In the genomic region with DNA sequence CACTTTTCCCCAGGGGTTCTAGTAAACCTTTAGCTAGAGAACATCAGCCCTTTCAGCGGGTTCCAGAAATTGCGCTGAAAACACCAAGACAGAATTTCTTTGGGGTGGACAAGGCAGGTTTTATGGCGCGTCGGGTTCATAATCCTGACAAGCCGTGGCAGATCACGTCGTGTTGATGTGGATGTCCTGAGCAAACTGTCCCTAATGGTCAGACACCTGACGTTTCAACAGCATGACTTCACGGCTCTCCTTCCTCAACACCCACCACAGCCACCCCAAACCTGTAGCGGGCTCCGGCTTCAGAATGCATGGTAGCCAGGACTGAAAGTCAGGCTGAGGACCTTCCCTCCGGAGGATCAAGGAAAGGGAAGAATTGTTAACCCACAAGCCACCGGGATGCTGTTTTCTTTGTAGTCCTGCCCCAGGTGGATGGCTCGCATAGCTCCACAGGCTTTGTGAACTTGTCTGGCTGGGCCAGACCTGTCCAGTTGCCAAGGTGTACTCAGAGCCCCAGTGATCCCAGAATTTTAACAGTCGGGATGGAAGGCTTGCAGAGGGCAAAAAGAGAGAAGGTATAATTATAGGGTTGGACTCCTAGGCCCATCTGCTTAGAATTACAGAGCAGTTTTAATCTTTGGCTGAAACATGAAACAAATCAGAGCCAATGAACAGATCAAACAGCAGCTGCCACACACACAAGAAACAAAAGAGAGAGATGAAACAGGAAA, we compare ENCODE assay signal across 10 cellular contexts. TPM values are rescaled to one million over a fixed set of nuclear protein-coding genes. Genes with fewer than 3 reads are reported as not detected.
DNase-seq lines count a peak whose midpoint lies in the region; ATAC-seq, FAIRE-seq and TF ChIP-seq lines count a peak whose summit lies in the region.
"Had no signal": no experiment of that assay in that cellular context is flagged by ENCODE, and none has a peak within 500 bp of the region (broad histone marks: within the 10 kb centered on the region; RNA-seq: fewer than 3 reads in every experiment).

No MANE protein-coding gene starts in this region.

- H4K20me1 ChIP-seq in H1 (replicated peaks in 1 of 2; ENCODE audit: control insufficient read depth in 1 of 2, insufficient read depth in 2 of 2, low read length in 2 of 2) = peaks cover 0 to 2% of the 10 kb centered on the region in 2 experiments

- TF ChIP-seq POLR2A in H1 (IDR thresholded peaks at IDR 0.05; ENCODE audit: control extremely low read depth in 1 of 2, low read depth in 2 of 2, low read length in 2 of 2) = no peak

- peaks cover 93% of the 10 kb centered on the region for H3K27me3 ChIP-seq in ACC112 (ENCODE audit: insufficient read depth, low read length)
- H3K27me3 ChIP-seq in H1 (replicated peaks in 1 of 4; ENCODE audit: control insufficient read depth in 3 of 4, extremely low read depth in 1 of 4, insufficient read depth in 3 of 4, low read length in 3 of 4) = peaks cover 5 to 25% (median 19%) of the 10 kb centered on the region in 4 experiments; a peak in 6 of 7 replicates

- no peak overlapping the region for H4K91ac ChIP-seq in H1 (replicated peaks; ENCODE audit: insufficient read length, low read length)

- no peak overlapping the region for H3K9ac ChIP-seq in H1 (replicated peaks in 1 of 4; ENCODE audit: extremely low read depth in 1 of 4, low read depth in 3 of 4, low read length in 3 of 4)

- no peak for TF ChIP-seq RAD21 in H1 (IDR thresholded peaks at IDR 0.05 in 1 of 2, conservative IDR thresholded peaks at IDR 0.05 in 1 of 2; ENCODE audit: low read depth in 2 of 2, low read length in 2 of 2)

- no peak overlapping the region for H3K14ac ChIP-seq in H1 (ENCODE audit: insufficient read length)

- POLR2A ChIA-PET in H1 (lab: Charles Lee; ENCODE audit: partially characterized antibody) = interaction anchor here (0.6 to 1.0 kb wide), 2 partner anchors 13 to 31 kb away, joined by 3 read pairs; no protein-coding TSS in a partner anchor

- 62% methylated on average over 15 of the region's 16 CpGs; no CpG with 5 or more reads in 1 of the 2 experiments for WGBS in H1 (ENCODE audit: extremely low coverage in 1 of 2, insufficient coverage in 1 of 2, insufficient read length in 1 of 2, insufficient replicate concordance in 2 of 2, low coverage in 1 of 2, low lambda C conversion rate in 2 of 2, missing lambda C conversion rate in 1 of 2), 2 experiments

- peaks cover 9% of the 10 kb centered on the region for H3K27me3 Mint-ChIP-seq in neural crest cell (ENCODE audit: low read depth)

- H2AFZ ChIP-seq in ACC112 (ENCODE audit: low read length, unreplicated experiment) (no peak overlapping the region), H1 (ENCODE audit: low read length) (no peak overlapping the region)

- peak overlapping the region; percentile 97 for H3K4me3 Mint-ChIP-seq in neural crest cell
- H3K4me3 Mint-ChIP-seq: activated naive CD4-positive, alpha-beta T cell treated with anti-CD3 and anti-CD28 coated beads for 36 hours had no signal

- no peak overlapping the region for H2BK12ac ChIP-seq in H1 (ENCODE audit: low read depth, low read length)

- H2BK15ac ChIP-seq in H1 (ENCODE audit: low read length) = no peak overlapping the region

- H2BK20ac ChIP-seq in H1 (ENCODE audit: low read length) = no peak overlapping the region

- H3K79me2 ChIP-seq in ACC112 (ENCODE audit: control insufficient read depth, insufficient read depth, low read length, unreplicated experiment) = no peaks in the 10 kb centered on the region
- H3K79me2 ChIP-seq in H1 (ENCODE audit: control insufficient read depth in 1 of 2, insufficient read depth in 2 of 2, low read length in 2 of 2) = no peaks in the 10 kb centered on the region

- no peak overlapping the region for H4K8ac ChIP-seq in H1 (ENCODE audit: extremely low read depth, insufficient read depth, low read length)

- ATAC-seq in HG02798 (IDR thresholded peaks at IDR 0.05; ENCODE audit: poor library complexity, unreplicated experiment) = no peak
- ATAC-seq in HG02610 (IDR thresholded peaks at IDR 0.05; ENCODE audit: unreplicated experiment) = no peak

- H3K4me2 ChIP-seq in H1 (ENCODE audit: insufficient read depth in 1 of 2, low read depth in 2 of 2, low read length in 2 of 2) = peak overlapping the region; percentile 38 to 82

- H3K4ac ChIP-seq in H1 (replicated peaks; ENCODE audit: insufficient read length, low read depth, low read length) = no peak overlapping the region

- H3K18ac ChIP-seq in H1 (ENCODE audit: extremely low read depth, low read length) = no peak overlapping the region

- H3K23ac ChIP-seq in H1 (ENCODE audit: insufficient read length) = no peak overlapping the region

- no peaks in the 10 kb centered on the region for H3K9me3 Mint-ChIP-seq in neural crest cell
- H3K9me3 Mint-ChIP-seq: activated naive CD4-positive, alpha-beta T cell treated with anti-CD3 and anti-CD28 coated beads for 36 hours had no signal

- H3K4me1 Mint-ChIP-seq in neural crest cell = peaks cover 63% of the 10 kb centered on the region

- peaks cover 7% of the 10 kb centered on the region; the same call in 1 of the 2 replicates for H3K23me2 ChIP-seq in H1 (ENCODE audit: low read depth, low read length)

- no peaks in the 10 kb centered on the region for H3K36me3 ChIP-seq in ACC112 (ENCODE audit: insufficient read depth, low read length)
- no peaks in the 10 kb centered on the region for H3K36me3 ChIP-seq in H1 (ENCODE audit: control insufficient read depth in 2 of 4, insufficient read depth in 4 of 4, low read length in 3 of 4)

- H3K9me3 ChIP-seq in H1 (ENCODE audit: insufficient read depth in 2 of 2, low read depth in 1 of 2, low read length in 1 of 2) = no peaks in the 10 kb centered on the region

- no peak overlapping the region for H2AK5ac ChIP-seq in H1 (ENCODE audit: low read depth, low read length)

- peaks cover 7% of the 10 kb centered on the region for H3K36me3 Mint-ChIP-seq in neural crest cell (ENCODE audit: low read depth)

- no peak overlapping the region for H3K56ac ChIP-seq in H1 (replicated peaks; ENCODE audit: insufficient read length, low read depth, low read length)

- H4K5ac ChIP-seq in H1 (ENCODE audit: insufficient read length, low read depth, low read length) = no peak overlapping the region

- TF ChIP-seq CTCF in H1 (IDR thresholded peaks at IDR 0.05; ENCODE audit: control extremely low read depth in 1 of 3, insufficient read depth in 1 of 3, low read depth in 1 of 3, low read length in 3 of 3) (no peak), neural crest cell (conservative IDR thresholded peaks at IDR 0.05) (no peak)

- no peaks in the 10 kb centered on the region for H3K79me1 ChIP-seq in H1 (ENCODE audit: low read depth, low read length)

- DNase-seq in NCI-H146 (lab: John Stamatoyannopoulos, UW) (peak; percentile 61), H1 (ENCODE audit: low read depth in 1 of 2, low spot score in 2 of 2) (no peak), neural crest cell (ENCODE audit: low read depth, low spot score) (no peak), kidney glomerular epithelial cell (lab: John Stamatoyannopoulos, UW) (no peak), NCI-H1092 (lab: John Stamatoyannopoulos, UW) (no peak)
- DNase-seq: activated naive CD4-positive, alpha-beta T cell treated with anti-CD3 and anti-CD28 coated beads for 36 hours had no signal

- H2BK5ac ChIP-seq in H1 (ENCODE audit: low read depth, low read length) = no peak overlapping the region

- CTCF ChIA-PET in H1 (lab: Charles Lee; ENCODE audit: partially characterized antibody) = interaction anchor here (1.2 kb wide), 1 partner anchor 27 kb away, joined by 3 read pairs; no protein-coding TSS in a partner anchor

- no peak for TF ChIP-seq EP300 in H1 (IDR thresholded peaks at IDR 0.05; ENCODE audit: borderline replicate concordance in 1 of 2, low read depth in 2 of 2, low read length in 2 of 2)

- H3K4me1 ChIP-seq in ACC112 (ENCODE audit: control insufficient read depth, insufficient read depth, low read length, unreplicated experiment) (no peaks in the 10 kb centered on the region), H1 (replicated peaks in 1 of 4; ENCODE audit: control insufficient read depth in 3 of 4, insufficient read depth in 4 of 4, low read length in 3 of 4) (peaks cover 0 to 11% (median 5%) of the 10 kb centered on the region in 4 experiments; a peak in 6 of 7 replicates)

- no peak for FAIRE-seq in H1 (lab: Jason Lieb, UNC)
- FAIRE-seq: D721Med had no signal

- H3K4me3 ChIP-seq in ACC112 (ENCODE audit: low read depth, low read length) (peak overlapping the region; percentile 27; the same call in 1 of the 2 replicates), H1 (ENCODE audit: extremely low read depth in 1 of 4, insufficient read depth in 2 of 4, low read depth in 3 of 4, low read length in 4 of 4) (peak overlapping the region; percentile 45 to 95 (median 66); a peak in 7 of 8 replicates)

- no peak overlapping the region for H2BK120ac ChIP-seq in H1 (replicated peaks; ENCODE audit: low read depth, low read length)

- H3K27ac ChIP-seq in ACC112 (ENCODE audit: low read depth, low read length) (no peak overlapping the region), H1 (ENCODE audit: low read depth, low read length) (no peak overlapping the region)

- H3K27ac Mint-ChIP-seq in neural crest cell (ENCODE audit: unreplicated experiment) = peak overlapping the region; percentile 86
- H3K27ac Mint-ChIP-seq: activated naive CD4-positive, alpha-beta T cell treated with anti-CD3 and anti-CD28 coated beads for 36 hours had no signal

TF ChIP-seq in H1, 55 proteins besides CTCF, POLR2A, EP300 and RAD21 (continues in another document):
- peak; percentile 21; the same call in 1 of the 2 replicates for TF ChIP-seq SUZ12 (IDR thresholded peaks at IDR 0.05; ENCODE audit: low read length)
- TF ChIP-seq, protein P1, sequence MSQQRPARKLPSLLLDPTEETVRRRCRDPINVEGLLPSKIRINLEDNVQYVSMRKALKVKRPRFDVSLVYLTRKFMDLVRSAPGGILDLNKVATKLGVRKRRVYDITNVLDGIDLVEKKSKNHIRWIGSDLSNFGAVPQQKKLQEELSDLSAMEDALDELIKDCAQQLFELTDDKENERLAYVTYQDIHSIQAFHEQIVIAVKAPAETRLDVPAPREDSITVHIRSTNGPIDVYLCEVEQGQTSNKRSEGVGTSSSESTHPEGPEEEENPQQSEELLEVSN (IDR thresholded peaks at IDR 0.05) = no peak
- no peak for TF ChIP-seq TAF1 (IDR thresholded peaks at IDR 0.05; ENCODE audit: low read depth, low read length)
- TF ChIP-seq JUN (IDR thresholded peaks at IDR 0.05; ENCODE audit: low read depth, low read length) = no peak
- TF ChIP-seq SIRT6 (IDR thresholded peaks at IDR 0.05; ENCODE audit: low read length) = no peak

RNA-seq across cellular contexts. Expression of a gene that starts 1.5 kb away (rescaled TPM):
- total RNA-seq in H1 (2021; fragmentation: NEBNext Ultra II Directional; extraction: Animal tissue kit (Norgen Biotek cat#: 25700)) = 2.6 and 3.0 TPM in 2 replicates
- 2.5 and 3.6 TPM in 2 replicates for polyA plus RNA-seq in H1 (2011; rRNA removed)
- 3.0 TPM for polyA plus RNA-seq in H1 (2011; cell fraction: cytosol; rRNA removed)
- polyA plus RNA-seq in H1 (2011; cell fraction: nucleus; rRNA removed) = 6.5 TPM
- 1.9 to 5.4 TPM (median 4.1 TPM) in 4 replicates for polyA plus RNA-seq in H1 (2012, experiment 1 of 2)
- 1.2 TPM for polyA plus RNA-seq in H1 (2012, experiment 2 of 2)
- 1.2 TPM for polyA plus RNA-seq in H1 (2013, experiment 1 of 2)
- polyA plus RNA-seq in H1 (2013, experiment 2 of 2) = 1.3 TPM
- polyA minus RNA-seq in H1 (2011; rRNA and poly(A)+ RNA removed) = 3.6 and 8.0 TPM in 2 replicates
- polyA minus RNA-seq in H1 (2011; cell fraction: cytosol; rRNA and poly(A)+ RNA removed) = 3.2 TPM
- polyA minus RNA-seq in H1 (2011; cell fraction: nucleus; rRNA and poly(A)+ RNA removed) = 4.3 TPM
- 49.8 and 51.9 TPM in 2 replicates for total RNA-seq in neural crest cell
- total RNA-seq: activated naive CD4-positive, alpha-beta T cell treated with anti-CD3 and anti-CD28 coated beads for 36 hours had no signal

Comparison
In these comparisons a context has a peak if more than half of its experiments do, and no peak if none do; other contexts are left out.
1. RNA of a gene that starts 1.5 kb away (total RNA-seq): 49.8 to 51.9 TPM in neural crest cell; 2.6 to 3.0 TPM in H1; every median in the first group is over 10 times any median in the second.